8 cellular contexts compared by ENCODE assay signal in genomic region chr19:12806242-12807131, GRCh38. TPM values are rescaled to one million over a fixed set of nuclear protein-coding genes. Genes with fewer than 3 reads are reported as not detected.
DNase-seq lines count a peak whose midpoint lies in the region; ATAC-seq, FAIRE-seq and TF ChIP-seq lines count a peak whose summit lies in the region.

TSS of gene RNASEH2A (plus strand) at chr19:12806584. CDS start at chr19:12806674, 90 bp downstream.

- TF ChIP-seq EP300 in HepG2 (IDR thresholded peaks at IDR 0.05; ENCODE audit: low read depth in 2 of 2, low read length in 2 of 2) (no peak), HepG2 (CRISPR knock-in tag; IDR thresholded peaks at IDR 0.05; ENCODE audit: borderline replicate concordance) (no peak; the same call in 1 of the 2 replicates)

- peaks cover 5% of the 10 kb centered on the region for H3K79me2 ChIP-seq in HepG2 (ENCODE audit: insufficient read depth, low read length)

- peak; percentile 81 for ATAC-seq in GM18907 (IDR thresholded peaks at IDR 0.05; ENCODE audit: unreplicated experiment)
- peak; percentile 57 for ATAC-seq in HG03378 (IDR thresholded peaks at IDR 0.05; ENCODE audit: unreplicated experiment)
- ATAC-seq in HepG2: peak; percentile 93

- H3K27ac ChIP-seq in HepG2 (ENCODE audit: extremely low read length, insufficient read depth, low read length): peak within 1 kb of the TSS; percentile 67

- FAIRE-seq in HepG2 (lab: Jason Lieb, UNC): peak; percentile 26

- peaks cover 8% of the 10 kb centered on the region for H3K36me3 Mint-ChIP-seq in activated CD4-positive, alpha-beta T cell treated with anti-CD3 and anti-CD28 coated beads, Interleukin-2, amount 10 ng/mL, durations not matched to agents 7 days and 5 days (ENCODE audit: low read depth)

- TF ChIP-seq POLR2A in HepG2 (IDR thresholded peaks at IDR 0.05; ENCODE audit: insufficient read depth in 1 of 2, low read depth in 2 of 2, low read length in 2 of 2): peak; percentile 67 to 86

- DNase-seq in AG08395 (ENCODE audit: low spot score) (peak; percentile 97), NCI-H524 treated with DMSO at 0.1 percent for 48 hours (lab: John Stamatoyannopoulos, UW) (peak; percentile 78), dermis blood vessel endothelial cell (peak; percentile 95), HepG2 (ENCODE audit: low spot score) (peak; percentile 70)
- peak; percentile 90 for DNase-seq in activated CD4-positive, alpha-beta T cell treated with anti-CD3 and anti-CD28 coated beads, Interleukin-2, amount 10 ng/mL, durations not matched to agents 7 days and 5 days
- DNase-seq in stimulated activated CD4-positive, alpha-beta T cell treated with anti-CD3 and anti-CD28 coated beads, Interleukin-2, amount 100 ng/mL, for 48 hours: peak; percentile 87 to 88

- peak within 1 kb of the TSS; percentile 93 for H3K27ac Mint-ChIP-seq in activated CD4-positive, alpha-beta T cell treated with anti-CD3 and anti-CD28 coated beads, Interleukin-2, amount 10 ng/mL, durations not matched to agents 7 days and 5 days

- H3K27me3 ChIP-seq in HepG2 (ENCODE audit: control insufficient read depth in 1 of 2, insufficient read depth in 2 of 2, low read length in 2 of 2): no peaks in the 10 kb centered on the region; a peak in 1 of 5 replicates

- H3K4me3 Mint-ChIP-seq in activated CD4-positive, alpha-beta T cell treated with anti-CD3 and anti-CD28 coated beads, Interleukin-2, amount 10 ng/mL, durations not matched to agents 7 days and 5 days: peak within 1 kb of the TSS; percentile 94

- CTCF ChIA-PET in activated CD4-positive, alpha-beta T cell treated with anti-CD3 and anti-CD28 coated beads, Interleukin-2, amount 10 ng/mL, durations not matched to agents 7 days and 5 days (lab: Charles Lee): interaction anchor here (0.7 to 2.4 kb wide), 11 partner anchors 10 to 159 kb away, joined by 3 to 11 read pairs (median 4); no protein-coding TSS in a partner anchor
- CTCF ChIA-PET in HepG2 (lab: Yijun Ruan, JAX; ENCODE audit: low intra/inter-chr PET ratio, low total read pairs): no interaction called here

- peak; percentile 22; the same call in 1 of the 2 replicates for TF ChIP-seq CTCF in HepG2 (CRISPR knock-in tag; IDR thresholded peaks at IDR 0.05)

- no peaks in the 10 kb centered on the region for H4K20me1 ChIP-seq in HepG2 (ENCODE audit: insufficient read depth, low read length)

- peaks cover 17% of the 10 kb centered on the region for H3K4me1 ChIP-seq in HepG2 (ENCODE audit: insufficient read depth, low read length)

- H3K9me3 ChIP-seq in HepG2 (ENCODE audit: low read length): no peaks in the 10 kb centered on the region

- peaks cover 2 to 10% of the 10 kb centered on the region in 2 experiments; a peak in 1 of 5 replicates for H3K36me3 ChIP-seq in HepG2 (replicated peaks in 1 of 2; ENCODE audit: control insufficient read depth in 1 of 2, insufficient read depth in 2 of 2, low read length in 2 of 2)

- H3K9me3 Mint-ChIP-seq in activated CD4-positive, alpha-beta T cell treated with anti-CD3 and anti-CD28 coated beads, Interleukin-2, amount 10 ng/mL, durations not matched to agents 7 days and 5 days: no peaks in the 10 kb centered on the region

- peak within 1 kb of the TSS; percentile 69 to 87 (median 82) for H3K4me3 ChIP-seq in HepG2 (replicated peaks in 1 of 3; ENCODE audit: insufficient read depth in 1 of 3, low read depth in 2 of 3, low read length in 3 of 3)

- no peaks in the 10 kb centered on the region for H3K27me3 Mint-ChIP-seq in activated CD4-positive, alpha-beta T cell treated with anti-CD3 and anti-CD28 coated beads, Interleukin-2, amount 10 ng/mL, durations not matched to agents 7 days and 5 days

- peak within 1 kb of the TSS; percentile 88 for H2AFZ ChIP-seq in HepG2 (ENCODE audit: low read length)

- BruUV-seq in HepG2 (replicated peaks; lab: Mats Ljungman, UMichigan): no TSS peak

- peak within 1 kb of the TSS; percentile 97 for H3K4me2 ChIP-seq in HepG2 (ENCODE audit: low read depth, low read length)

- in situ Hi-C loops in HepG2 (cut with HindIII; ENCODE audit: extremely low pct_ligation_motif_present, low pct_unique_long_range_greater_than_20kb): no loop called here

- POLR2A ChIA-PET in activated CD4-positive, alpha-beta T cell treated with anti-CD3 and anti-CD28 coated beads, Interleukin-2, amount 10 ng/mL, durations not matched to agents 7 days and 5 days (lab: Charles Lee): interaction anchor here (0.7 kb wide), 1 partner anchor 69 kb away, joined by 3 read pairs; the partner anchor contains the start of gene GET3
- POLR2A ChIA-PET in HepG2 (lab: Yijun Ruan, JAX): interaction anchor here (0.5 to 1.7 kb wide), 8 partner anchors 9 to 114 kb away, joined by 3 to 26 read pairs (median 4); partner anchors contain the start of genes GET3 and JUNB

- TF ChIP-seq RAD21 in HepG2 (CRISPR knock-in tag; IDR thresholded peaks at IDR 0.05): no peak; the same call in 1 of the 2 replicates

- intact Hi-C loops in HepG2 (cut with micrococcal nuclease; ENCODE audit: unreplicated experiment): no loop called here

- H3K9ac ChIP-seq in HepG2 (ENCODE audit: insufficient read depth, low read depth, low read length): peak within 1 kb of the TSS; percentile 83

- H3K4me1 Mint-ChIP-seq in activated CD4-positive, alpha-beta T cell treated with anti-CD3 and anti-CD28 coated beads, Interleukin-2, amount 10 ng/mL, durations not matched to agents 7 days and 5 days: peaks cover 27% of the 10 kb centered on the region

- 4% methylated on average over 40 of the region's 68 CpGs for WGBS in HepG2 (ENCODE audit: low lambda C conversion rate)

TF ChIP-seq in HepG2, 621 proteins besides CTCF, POLR2A, EP300 and RAD21 (continues in another document):
- peak; percentile 62; the same call in 1 of the 2 replicates for TF ChIP-seq ZFP82 (CRISPR knock-in tag; IDR thresholded peaks at IDR 0.05; ENCODE audit: borderline replicate concordance)
- TF ChIP-seq ZNF788 (CRISPR knock-in tag; IDR thresholded peaks at IDR 0.05; ENCODE audit: borderline replicate concordance): peak; percentile 82; the same call in 1 of the 2 replicates
- peak; percentile 64; the same call in 1 of the 2 replicates for TF ChIP-seq ELK4 (CRISPR knock-in tag; IDR thresholded peaks at IDR 0.05; ENCODE audit: borderline replicate concordance)
- TF ChIP-seq NR2F1 (CRISPR knock-in tag; IDR thresholded peaks at IDR 0.05): no peak

RNA-seq across cellular contexts. Expression of gene RNASEH2A, which starts in this region (rescaled TPM):
- total RNA-seq in activated CD4-positive, alpha-beta T cell treated with anti-CD3 and anti-CD28 coated beads, Interleukin-2, amount 10 ng/mL, durations not matched to agents 7 days and 5 days: 10 to 100 TPM; 34.9 to 39.3 TPM
- total RNA-seq in dermis blood vessel endothelial cell (19.6 and 45.6 TPM in 2 replicates), HepG2 (2016; rRNA removed; fragmentation: Illumina TruSeq; extraction: Trizol) (35.8 and 44.0 TPM in 2 replicates)
- total RNA-seq in HepG2 (2016; cell fraction: cytosol; rRNA removed; fragmentation: Illumina TruSeq; extraction: Trizol; ENCODE audit: low read depth): 9.6 and 10.1 TPM in 2 replicates
- 42.1 and 45.3 TPM in 2 replicates for total RNA-seq in HepG2 (2016; cell fraction: insoluble cytoplasmic fraction; rRNA removed; fragmentation: Illumina TruSeq; extraction: Trizol)
- total RNA-seq in HepG2 (2016; cell fraction: membrane; rRNA removed; fragmentation: Illumina TruSeq; extraction: Trizol): 6.9 and 12.1 TPM in 2 replicates
- 16.9 and 20.6 TPM in 2 replicates for total RNA-seq in HepG2 (2016; cell fraction: nucleus; rRNA removed; fragmentation: Illumina TruSeq; extraction: Trizol)
- polyA plus RNA-seq in HepG2 (2011; rRNA removed): 18.4 and 25.1 TPM in 2 replicates
- 29.0 and 49.3 TPM in 2 replicates for polyA plus RNA-seq in HepG2 (2011; cell fraction: cytosol; rRNA removed)
- polyA plus RNA-seq in HepG2 (2011; cell fraction: nucleus; rRNA removed): 16.5 and 17.7 TPM in 2 replicates
- 14.7 and 18.3 TPM in 2 replicates for polyA plus RNA-seq in HepG2 (2012)
- 11.8 and 12.6 TPM in 2 replicates for polyA plus RNA-seq in HepG2 (2016; cell fraction: cytosol; fragmentation: Illumina TruSeq; extraction: Trizol; ENCODE audit: low read depth)
- 51.0 and 52.7 TPM in 2 replicates for polyA plus RNA-seq in HepG2 (2016; cell fraction: insoluble cytoplasmic fraction; fragmentation: Illumina TruSeq; extraction: Trizol; ENCODE audit: low read depth)
- 9.0 and 9.3 TPM in 2 replicates for polyA plus RNA-seq in HepG2 (2016; cell fraction: membrane; fragmentation: Illumina TruSeq; extraction: Trizol; ENCODE audit: low read depth)
- polyA plus RNA-seq in HepG2 (2016; cell fraction: nucleus; fragmentation: Illumina TruSeq; extraction: Trizol; ENCODE audit: insufficient read depth, low read depth): 31.7 and 33.2 TPM in 2 replicates
- 44.4 and 185 TPM in 2 replicates for polyA minus RNA-seq in HepG2 (2011; rRNA and poly(A)+ RNA removed; ENCODE audit: low replicate concordance)
- polyA minus RNA-seq in HepG2 (2011; cell fraction: cytosol; rRNA and poly(A)+ RNA removed): 18.6 and 30.1 TPM in 2 replicates
- 8.7 and 11.3 TPM in 2 replicates for polyA minus RNA-seq in HepG2 (2011; cell fraction: nucleus; rRNA and poly(A)+ RNA removed)

Comparison
In these comparisons a context has a peak if more than half of its experiments do, and no peak if none do; other contexts are left out.
1. Peak in every context shown above with its lines: DNase-seq, ATAC-seq, H3K4me3 ChIP-seq and H3K27ac ChIP-seq.